In genomic region chr6:7136859-7137334, GRCh38 we compare ENCODE assay signal across 8 cellular contexts. TPM values are rescaled to one million over a fixed set of nuclear protein-coding genes. Genes with fewer than 3 reads are reported as not detected.
A peak's percentile ranks its signal among the peaks of the same experiment; 100 is the strongest.
DNase-seq lines count a peak whose midpoint lies in the region; ATAC-seq and TF ChIP-seq lines count a peak whose summit lies in the region.

No MANE protein-coding gene starts in this region.

- H3K36me3 Mint-ChIP-seq in activated naive CD8-positive, alpha-beta T cell, result no peaks in the 10 kb centered on the region
- H3K36me3 Mint-ChIP-seq in neural crest cell (ENCODE audit: low read depth), result no peaks in the 10 kb centered on the region

- no peak for TF ChIP-seq CTCF in heart right ventricle (IDR thresholded peaks at IDR 0.05)
- TF ChIP-seq CTCF in neural crest cell (conservative IDR thresholded peaks at IDR 0.05), result no peak

- peak overlapping the region in 1 of 10 donors; percentile 21 for H3K4me3 ChIP-seq in heart right ventricle

- no peaks in the 10 kb centered on the region for H3K27me3 Mint-ChIP-seq in activated naive CD8-positive, alpha-beta T cell
- H3K27me3 Mint-ChIP-seq in neural crest cell (ENCODE audit: low read depth), result no peaks in the 10 kb centered on the region

- 69 to 71% methylated on average over 8 of the region's 8 CpGs for WGBS in heart right ventricle, 2 donors

- H3K27ac Mint-ChIP-seq in activated naive CD8-positive, alpha-beta T cell, result peak overlapping the region; percentile 98
- H3K27ac Mint-ChIP-seq in neural crest cell (ENCODE audit: unreplicated experiment), result no peak overlapping the region

- peaks cover 13 to 73% (median 51%) of the 10 kb centered on the region in 9 donors for H3K4me1 ChIP-seq in heart right ventricle

- no peaks in the 10 kb centered on the region for H3K9me3 Mint-ChIP-seq in activated naive CD8-positive, alpha-beta T cell (ENCODE audit: low read depth)
- no peaks in the 10 kb centered on the region for H3K9me3 Mint-ChIP-seq in neural crest cell

- H3K36me3 ChIP-seq in heart right ventricle, result peaks cover 0 to 13% (median 0%) of the 10 kb centered on the region in 9 donors

- no peak for DNase-seq in heart right ventricle
- DNase-seq in Right ventricle myocardium superior, result no peak
- DNase-seq in neural crest cell (ENCODE audit: low read depth, low spot score), result no peak
- DNase-seq in occipital lobe (lab: John Stamatoyannopoulos, UW), result no peak
- DNase-seq in stimulated activated naive CD4-positive, alpha-beta T cell treated with Interleukin-2 at 50 U/mL for 16 hours (lab: John Stamatoyannopoulos, UW), result no peak
- DNase-seq in left lobe of liver (ENCODE audit: low spot score), result no peak

- intact Hi-C loops in heart right ventricle (cut with DNase I) (no loop called here), Right ventricle myocardium superior (cut with DNase I) (no loop called here)

- no peaks in the 10 kb centered on the region for H3K27me3 ChIP-seq in heart right ventricle

- peak overlapping the region in 8 of 10 donors; percentile 45 to 99 (median 66) for H3K27ac ChIP-seq in heart right ventricle

- H3K4me1 Mint-ChIP-seq in activated naive CD8-positive, alpha-beta T cell (ENCODE audit: low read depth), result peaks cover 85% of the 10 kb centered on the region
- peaks cover 51% of the 10 kb centered on the region for H3K4me1 Mint-ChIP-seq in neural crest cell

- H3K9me3 ChIP-seq in heart right ventricle, result no peaks in the 10 kb centered on the region

- ATAC-seq in heart right ventricle (no peak), Right ventricle myocardium superior (ENCODE audit: poor library complexity) (no peak), HG03159 (IDR thresholded peaks at IDR 0.05; ENCODE audit: unreplicated experiment) (peak; percentile 37), left lobe of liver (no peak)

- H3K4me3 Mint-ChIP-seq in activated naive CD8-positive, alpha-beta T cell, result peak overlapping the region; percentile 88
- H3K4me3 Mint-ChIP-seq in neural crest cell, result peak overlapping the region; percentile 4

RNA-seq across cellular contexts. Expression of gene RREB1, which starts 29.1 kb away (rescaled TPM):
- total RNA-seq in heart right ventricle (10 to 100 TPM; 32.2 to 47.1 (median 36.8) TPM), Right ventricle myocardium superior (34.2 TPM), neural crest cell (28.3 TPM in 2 replicates), occipital lobe (1.4 TPM), left lobe of liver (43.3 TPM)
- polyA plus RNA-seq in heart right ventricle, result 10 to 100 TPM in 1 of 2 donors, 1 to 10 TPM in 1; 3.0 to 11.4 TPM

Comparison
In these comparisons a context has a peak if more than half of its experiments do, and no peak if none do; other contexts are left out.
1. RNA of gene RREB1, which starts 29.1 kb away (total RNA-seq): 43.3 TPM in left lobe of liver (single experiment), 32.2 to 47.1 TPM in heart right ventricle, 34.2 TPM in Right ventricle myocardium superior (single experiment) and 28.3 TPM in neural crest cell; 1.4 TPM in occipital lobe (single experiment); every median in the first group is over 10 times any median in the second.